Comparison of ENCODE assay signal across 10 cellular contexts in the genomic region with DNA sequence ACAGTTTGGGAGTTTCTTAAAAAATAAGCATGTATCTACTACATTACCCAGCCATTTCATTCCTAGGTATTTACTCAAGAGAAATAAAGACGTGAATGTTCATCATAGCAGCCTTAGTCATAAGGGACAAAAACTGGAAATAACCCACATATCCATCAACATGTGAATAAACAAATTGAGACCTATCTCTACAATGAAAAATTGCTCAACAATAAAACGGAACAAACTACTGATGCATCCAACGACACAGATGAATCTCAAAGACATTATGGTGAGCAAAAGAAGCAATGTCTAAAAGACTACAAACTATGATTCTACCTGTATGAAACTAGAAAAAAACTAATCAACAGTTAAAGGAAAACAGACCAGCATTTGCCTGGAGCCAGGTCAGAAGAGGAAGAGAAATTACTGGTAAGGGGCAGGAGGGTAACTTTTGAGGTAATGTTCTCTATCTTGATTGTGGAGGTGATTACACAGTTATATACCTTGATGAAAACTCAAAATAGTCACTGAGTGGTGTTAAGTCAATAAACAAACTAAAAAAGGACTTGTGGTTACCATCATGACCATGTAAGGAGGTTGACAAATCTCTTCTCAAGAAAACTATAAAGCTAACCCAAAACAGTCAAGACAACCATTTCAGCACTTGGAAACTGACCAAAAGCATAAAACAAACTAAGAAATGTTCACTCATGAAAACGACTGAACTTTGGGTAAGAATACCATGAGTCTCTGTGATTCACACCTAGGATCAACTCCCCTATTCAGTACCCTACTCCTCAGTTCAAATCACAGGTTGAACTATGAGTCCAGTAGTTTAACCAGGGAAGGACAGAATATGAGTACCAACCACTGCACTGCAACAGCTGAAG. TPM values are rescaled to one million over a fixed set of nuclear protein-coding genes. Genes with fewer than 3 reads are reported as not detected.
DNase-seq lines count a peak whose midpoint lies in the region; ATAC-seq and TF ChIP-seq lines count a peak whose summit lies in the region.
"Had no signal": no experiment of that assay in that cellular context is flagged by ENCODE, and none has a peak within 500 bp of the region (broad histone marks: within the 10 kb centered on the region; RNA-seq: fewer than 3 reads in every experiment).

No MANE protein-coding gene starts in this region.

- CTCF ChIA-PET in PC-3 (lab: Charles Lee) = no interaction called here

- ATAC-seq in CD4-positive, CD25-positive, alpha-beta regulatory T cell (ENCODE audit: low read depth in 2 of 2) = no peak
- ATAC-seq in GM19351 (IDR thresholded peaks at IDR 0.05; ENCODE audit: unreplicated experiment) (peak; percentile 57), PC-3 (peak; percentile 68), HG02840 (IDR thresholded peaks at IDR 0.05; ENCODE audit: low FRiP score, unreplicated experiment) (no peak)

- H3K9me3 ChIP-seq in CD4-positive, CD25-positive, alpha-beta regulatory T cell (ENCODE audit: control insufficient read depth in 2 of 2, low read length in 2 of 2) = no peaks in the 10 kb centered on the region
- H3K9me3 ChIP-seq in PC-3 (ENCODE audit: low read length) (no peaks in the 10 kb centered on the region), hepatocyte (ENCODE audit: low read depth) (no peaks in the 10 kb centered on the region)

- no peaks in the 10 kb centered on the region for H3K27me3 Mint-ChIP-seq in CD4-positive, CD25-positive, alpha-beta regulatory T cell

- H3K27me3 ChIP-seq in CD4-positive, CD25-positive, alpha-beta regulatory T cell (ENCODE audit: control insufficient read depth, insufficient read depth, low read length) = no peaks in the 10 kb centered on the region
- no peaks in the 10 kb centered on the region for H3K27me3 ChIP-seq in PC-3 (ENCODE audit: low read length)
- H3K27me3 ChIP-seq in hepatocyte = no peaks in the 10 kb centered on the region

- H3K9ac ChIP-seq in PC-3 (ENCODE audit: low read length) = no peak overlapping the region

- H4K20me1 ChIP-seq in PC-3 (ENCODE audit: low read length) (peaks cover 30% of the 10 kb centered on the region), hepatocyte (ENCODE audit: insufficient read depth, poor library complexity, severe bottlenecking) (peaks cover 66% of the 10 kb centered on the region)

- H3K4me3 Mint-ChIP-seq in CD4-positive, CD25-positive, alpha-beta regulatory T cell = peak overlapping the region in 3 of 4 donors; percentile 0 to 8 (median 7)
- H3K4me3 Mint-ChIP-seq: neural crest cell had no signal

- 78% methylated on average over 4 of the region's 4 CpGs for WGBS in hepatocyte (ENCODE audit: low lambda C conversion rate, missing lambda C conversion rate)

- no peak for DNase-seq in CD4-positive, CD25-positive, alpha-beta regulatory T cell
- DNase-seq in PC-3 = peak; percentile 60
- no peak for DNase-seq in hepatocyte (ENCODE audit: low spot score)
- no peak for DNase-seq in hypothalamus (lab: John Stamatoyannopoulos, UW)
- no peak for DNase-seq in inferior parietal cortex (ENCODE audit: extremely low spot score)
- DNase-seq in activated CD4-positive, alpha-beta T cell treated with anti-CD3 and anti-CD28 coated beads, Interleukin-2, amount 50 U/mL, for 48 hours = no peak
- DNase-seq: NCI-H526 had no signal

- H3K4me2 ChIP-seq in PC-3 (ENCODE audit: low read length) (peak overlapping the region; percentile 51), hepatocyte (no peak overlapping the region)

- peak overlapping the region; percentile 24 for H3K27ac ChIP-seq in CD4-positive, CD25-positive, alpha-beta regulatory T cell (ENCODE audit: insufficient read depth, low read length, poor library complexity, severe bottlenecking)
- H3K27ac ChIP-seq in PC-3 (ENCODE audit: low read length) (peak overlapping the region; percentile 70), hepatocyte (peak overlapping the region; percentile 92)

- POLR2A ChIA-PET in PC-3 (lab: Charles Lee; ENCODE audit: unreplicated experiment) = no interaction called here

- BruUV-seq in PC-3 (replicated peaks; lab: Mats Ljungman, UMichigan) = no TSS peak

- peaks cover 15 to 63% (median 49%) of the 10 kb centered on the region in 4 donors for H3K4me1 Mint-ChIP-seq in CD4-positive, CD25-positive, alpha-beta regulatory T cell

- H3K79me2 ChIP-seq in PC-3 (ENCODE audit: low read length) (peaks cover 100% of the 10 kb centered on the region), hepatocyte (peaks cover 95% of the 10 kb centered on the region)

- H3K4me1 ChIP-seq in CD4-positive, CD25-positive, alpha-beta regulatory T cell (ENCODE audit: control insufficient read depth, insufficient read depth, low read length, poor library complexity, severe bottlenecking) = peaks cover 9% of the 10 kb centered on the region
- H3K4me1 ChIP-seq in PC-3 (ENCODE audit: insufficient read depth, low read length) (peaks cover 28% of the 10 kb centered on the region), hepatocyte (ENCODE audit: insufficient read depth) (peaks cover 6% of the 10 kb centered on the region)

- peaks cover 0 to 4% (median 0%) of the 10 kb centered on the region in 7 donors for H3K9me3 Mint-ChIP-seq in CD4-positive, CD25-positive, alpha-beta regulatory T cell

- H3K4me3 ChIP-seq in CD4-positive, CD25-positive, alpha-beta regulatory T cell (ENCODE audit: low read depth, low read length) = peak overlapping the region; percentile 39
- H3K4me3 ChIP-seq in PC-3 (ENCODE audit: low read length) (no peak overlapping the region), hepatocyte (no peak overlapping the region)

- peaks cover 16% of the 10 kb centered on the region for H3K36me3 Mint-ChIP-seq in CD4-positive, CD25-positive, alpha-beta regulatory T cell

- H3K27ac Mint-ChIP-seq in CD4-positive, CD25-positive, alpha-beta regulatory T cell = peak overlapping the region; percentile 0 to 14 (median 5)

- H3K9me2 ChIP-seq in PC-3 (replicated peaks; ENCODE audit: low read length) (no peaks in the 10 kb centered on the region), hepatocyte (replicated peaks; ENCODE audit: insufficient read depth) (no peaks in the 10 kb centered on the region)

- TF ChIP-seq CTCF in PC-3 (conservative IDR thresholded peaks at IDR 0.05; ENCODE audit: low read depth, low read length) = no peak
- no peak for TF ChIP-seq CTCF in hepatocyte (IDR thresholded peaks at IDR 0.05; ENCODE audit: poor library complexity)

- peaks cover 4% of the 10 kb centered on the region for H3K36me3 ChIP-seq in CD4-positive, CD25-positive, alpha-beta regulatory T cell (ENCODE audit: control insufficient read depth, insufficient read depth, low read length)
- peaks cover 4% of the 10 kb centered on the region for H3K36me3 ChIP-seq in PC-3 (ENCODE audit: low read depth, low read length)
- H3K36me3 ChIP-seq in hepatocyte (replicated peaks; ENCODE audit: insufficient read depth, low read depth) = no peaks in the 10 kb centered on the region

- H3F3A ChIP-seq in PC-3 (ENCODE audit: low read length, unreplicated experiment) = peaks cover 10% of the 10 kb centered on the region

- H2AFZ ChIP-seq in PC-3 (ENCODE audit: low read length) (no peak overlapping the region), hepatocyte (no peak overlapping the region)

- intact Hi-C loops in PC-3 (cut with micrococcal nuclease) = no loop called here

RNA-seq across cellular contexts. Expression of a gene that starts 10.4 kb away (rescaled TPM):
- total RNA-seq in CD4-positive, CD25-positive, alpha-beta regulatory T cell = 80.7 TPM
- polyA plus RNA-seq in CD4-positive, CD25-positive, alpha-beta regulatory T cell = 10 to 100 TPM; 18.0 to 23.3 (median 21.1) TPM
- total RNA-seq in PC-3 (2014; rRNA removed) (20.7 and 24.7 TPM in 2 replicates), hepatocyte (24.1 and 28.2 TPM in 2 replicates)
- polyA plus RNA-seq in hepatocyte = 12.6 and 22.3 TPM in 2 replicates

RNA-seq across cellular contexts. Expression of a gene that starts 26.4 kb away (rescaled TPM):
- total RNA-seq in CD4-positive, CD25-positive, alpha-beta regulatory T cell = 24.2 TPM
- 10 to 100 TPM; 10.5 to 22.1 (median 14.2) TPM for polyA plus RNA-seq in CD4-positive, CD25-positive, alpha-beta regulatory T cell
- total RNA-seq in PC-3 (2014; rRNA removed) (33.9 and 38.9 TPM in 2 replicates), hepatocyte (13.1 and 13.8 TPM in 2 replicates)
- 18.0 and 21.4 TPM in 2 replicates for polyA plus RNA-seq in hepatocyte

Comparison
In these comparisons a context has a peak if more than half of its experiments do, and no peak if none do; other contexts are left out.
1. ATAC-seq: peak in GM19351 (single experiment) and PC-3 (single experiment); none in CD4-positive, CD25-positive, alpha-beta regulatory T cell (0 of 2) and HG02840 (single experiment).
2. H3K27ac ChIP-seq: peak in every context shown above with its lines; median percentile 92 in hepatocyte; 70 in PC-3; 24 in CD4-positive, CD25-positive, alpha-beta regulatory T cell.